14 cellular contexts compared by ENCODE assay signal in genomic region chr5:176529824-176530195, GRCh38. TPM values are rescaled to one million over a fixed set of nuclear protein-coding genes. Genes with fewer than 3 reads are reported as not detected.
DNase-seq lines count a peak whose midpoint lies in the region; ATAC-seq lines count a peak whose summit lies in the region.
"Had no signal": no experiment of that assay in that cellular context is flagged by ENCODE, and none has a peak within 500 bp of the region (broad histone marks: within the 10 kb centered on the region; RNA-seq: fewer than 3 reads in every experiment).

No MANE protein-coding gene starts in this region.

- ATAC-seq in activated CD4-positive, CD25-positive, alpha-beta regulatory T cell treated with anti-CD3 and anti-CD28 coated beads, Interleukin-2, amount 50 U/mL, for 24 hours, result peak; percentile 29 to 39
- no peak for ATAC-seq in activated naive CD4-positive, alpha-beta T cell treated with anti-CD3 and anti-CD28 coated beads, Interleukin-2, amount 50 U/mL, for 72 hours
- peak; percentile 14 for ATAC-seq in stimulated activated effector memory CD8-positive, alpha-beta T cell treated with anti-CD3 and anti-CD28 coated beads, Interleukin-12 subunit alpha, Interleukin-12 subunit beta, amount 100 ng/mL, for 72 hours
- ATAC-seq in GM18909 (IDR thresholded peaks at IDR 0.05; ENCODE audit: poor library complexity, unreplicated experiment) (no peak), HG03097 (IDR thresholded peaks at IDR 0.05; ENCODE audit: low FRiP score, unreplicated experiment) (no peak)

- peaks cover 12 to 14% of the 10 kb centered on the region in 2 donors for H3K36me3 Mint-ChIP-seq in activated naive CD4-positive, alpha-beta T cell treated with anti-CD3 and anti-CD28 coated beads, Interleukin-2, amount 50 U/mL, for 72 hours
- peaks cover 65% of the 10 kb centered on the region for H3K36me3 Mint-ChIP-seq in stimulated activated effector memory CD8-positive, alpha-beta T cell treated with anti-CD3 and anti-CD28 coated beads, Interleukin-12 subunit alpha, Interleukin-12 subunit beta, amount 100 ng/mL, for 72 hours

- peak overlapping the region; percentile 72 to 89 for H3K27ac Mint-ChIP-seq in activated naive CD4-positive, alpha-beta T cell treated with anti-CD3 and anti-CD28 coated beads, Interleukin-2, amount 50 U/mL, for 72 hours
- peak overlapping the region; percentile 88 for H3K27ac Mint-ChIP-seq in stimulated activated effector memory CD8-positive, alpha-beta T cell treated with anti-CD3 and anti-CD28 coated beads, Interleukin-12 subunit alpha, Interleukin-12 subunit beta, amount 100 ng/mL, for 72 hours

- peak overlapping the region; percentile 67 for H3K4me3 Mint-ChIP-seq in stimulated activated effector memory CD8-positive, alpha-beta T cell treated with anti-CD3 and anti-CD28 coated beads, Interleukin-12 subunit alpha, Interleukin-12 subunit beta, amount 100 ng/mL, for 72 hours

- no peaks in the 10 kb centered on the region for H3K9me3 Mint-ChIP-seq in activated naive CD4-positive, alpha-beta T cell treated with anti-CD3 and anti-CD28 coated beads, Interleukin-2, amount 50 U/mL, for 72 hours
- no peaks in the 10 kb centered on the region for H3K9me3 Mint-ChIP-seq in stimulated activated effector memory CD8-positive, alpha-beta T cell treated with anti-CD3 and anti-CD28 coated beads, Interleukin-12 subunit alpha, Interleukin-12 subunit beta, amount 100 ng/mL, for 72 hours

- H3K4me1 Mint-ChIP-seq in stimulated activated effector memory CD8-positive, alpha-beta T cell treated with anti-CD3 and anti-CD28 coated beads, Interleukin-12 subunit alpha, Interleukin-12 subunit beta, amount 100 ng/mL, for 72 hours, result peaks cover 48% of the 10 kb centered on the region

- no peak for DNase-seq in activated CD4-positive, CD25-positive, alpha-beta regulatory T cell treated with anti-CD3 and anti-CD28 coated beads, Interleukin-2, amount 50 U/mL, for 72 hours
- peak; percentile 51 for DNase-seq in T follicular helper cell (ENCODE audit: low read depth)
- DNase-seq in activated naive CD4-positive, alpha-beta T cell treated with anti-CD3 and anti-CD28 coated beads, Interleukin-2, amount 50 U/mL, for 72 hours (ENCODE audit: low spot score in 2 of 2), result no peak
- DNase-seq in stimulated activated effector memory CD8-positive, alpha-beta T cell treated with anti-CD3 and anti-CD28 coated beads, Interleukin-12 subunit alpha, Interleukin-12 subunit beta, amount 100 ng/mL, for 72 hours (ENCODE audit: low spot score in 2 of 2), result no peak
- no peak for DNase-seq in iPS-NIHi7 (ENCODE audit: extremely low spot score)
- DNase-seq: 8988T, adrenal gland, DMS79 treated with DMSO at 0.1 percent for 48 hours, dorsolateral prefrontal cortex, glutamatergic neuron, NCI-H1105 treated with DMSO at 0.1 percent for 48 hours had no signal

RNA-seq across cellular contexts. Expression of gene RNF44, which starts 7.4 kb away (rescaled TPM):
- total RNA-seq in activated naive CD4-positive, alpha-beta T cell treated with anti-CD3 and anti-CD28 coated beads, Interleukin-2, amount 50 U/mL, for 72 hours, result 100 to 1,000 TPM in 1 of 2 donors, 10 to 100 TPM in 1; 83.5 to 136 TPM

RNA-seq across cellular contexts. Expression of gene CDHR2, which starts 19.3 kb away (rescaled TPM):
- total RNA-seq in activated naive CD4-positive, alpha-beta T cell treated with anti-CD3 and anti-CD28 coated beads, Interleukin-2, amount 50 U/mL, for 72 hours, result under 1 TPM; 0.05 to 0.54 TPM

Comparison
In these comparisons a context has a peak if more than half of its experiments do, and no peak if none do; other contexts are left out.
1. ATAC-seq: peak in activated CD4-positive, CD25-positive, alpha-beta regulatory T cell treated with anti-CD3 and anti-CD28 coated beads, Interleukin-2, amount 50 U/mL, for 24 hours (2 of 2) and stimulated activated effector memory CD8-positive, alpha-beta T cell treated with anti-CD3 and anti-CD28 coated beads, Interleukin-12 subunit alpha, Interleukin-12 subunit beta, amount 100 ng/mL, for 72 hours (single experiment); none in activated naive CD4-positive, alpha-beta T cell treated with anti-CD3 and anti-CD28 coated beads, Interleukin-2, amount 50 U/mL, for 72 hours (0 of 2), GM18909 (single experiment) and HG03097 (single experiment).